In genomic region chr6:53811082-53811481, GRCh38 we compare ENCODE assay signal across 8 cellular contexts. TPM values are rescaled to one million over a fixed set of nuclear protein-coding genes. Genes with fewer than 3 reads are reported as not detected.
DNase-seq lines count a peak whose midpoint lies in the region; ATAC-seq lines count a peak whose summit lies in the region.

No MANE protein-coding gene starts in this region.

- DNase-seq in NCI-H1092 treated with DMSO at 0.1 percent for 48 hours (lab: John Stamatoyannopoulos, UW), result peak; percentile 1
- DNase-seq in NCI-H1092 (lab: John Stamatoyannopoulos, UW), result no peak
- peak; percentile 97 for DNase-seq in NCI-H748 (lab: John Stamatoyannopoulos, UW; ENCODE audit: unreplicated experiment)
- peak; percentile 42 for DNase-seq in kidney glomerular epithelial cell (lab: John Stamatoyannopoulos, UW)
- no peak for DNase-seq in cerebellar cortex (ENCODE audit: low spot score)
- DNase-seq in neuronal stem cell (ENCODE audit: low spot score), result no peak
- no peak for DNase-seq in 8988T

- H3K4me3 ChIP-seq in neuronal stem cell (ENCODE audit: low read length in 2 of 2), result no peak overlapping the region

- H3K9ac ChIP-seq in neuronal stem cell (ENCODE audit: low read depth, low read length, poor library complexity), result no peak overlapping the region

- no peak overlapping the region for H4K91ac ChIP-seq in neuronal stem cell (ENCODE audit: low read depth, low read length, poor library complexity)

- H3K4me2 ChIP-seq in neuronal stem cell (ENCODE audit: insufficient read depth, low read length, poor library complexity, severe bottlenecking), result no peak overlapping the region

- no peaks in the 10 kb centered on the region for H3K27me3 ChIP-seq in neuronal stem cell (ENCODE audit: control insufficient read depth in 3 of 3, insufficient read depth in 3 of 3, low read depth in 1 of 3, low read length in 3 of 3)

- H3K4me1 ChIP-seq in neuronal stem cell (ENCODE audit: control insufficient read depth in 2 of 2, insufficient read depth in 1 of 2, low read depth in 1 of 2, low read length in 2 of 2), result peaks cover 4 to 8% of the 10 kb centered on the region in 2 donors

- no peak overlapping the region for H2BK15ac ChIP-seq in neuronal stem cell (ENCODE audit: low read length)

- H3K23ac ChIP-seq in neuronal stem cell (ENCODE audit: low read depth, low read length, poor library complexity), result no peak overlapping the region

- ATAC-seq in HG02970 (IDR thresholded peaks at IDR 0.05; ENCODE audit: low FRiP score, unreplicated experiment), result peak; percentile 91

- H3K9me3 ChIP-seq in neuronal stem cell (replicated peaks in 1 of 2; ENCODE audit: control insufficient read depth in 2 of 2, insufficient read depth in 1 of 2, low read depth in 1 of 2, low read length in 2 of 2), result no peaks in the 10 kb centered on the region

- no peak overlapping the region for H3K14ac ChIP-seq in neuronal stem cell (ENCODE audit: low read length)

- peaks cover 3% of the 10 kb centered on the region for H3K79me1 ChIP-seq in neuronal stem cell (ENCODE audit: low read depth, low read length)

- no CpG with 5 or more reads among the region's 4 CpGs for WGBS in neuronal stem cell (ENCODE audit: extremely low coverage in 2 of 2, insufficient read length in 2 of 2, insufficient replicate concordance in 1 of 2), 2 donors

- no peak overlapping the region for H2AK5ac ChIP-seq in neuronal stem cell (ENCODE audit: low read depth, low read length)

- no peak overlapping the region for H2AFZ ChIP-seq in neuronal stem cell (ENCODE audit: low read length)

- H3K18ac ChIP-seq in neuronal stem cell (ENCODE audit: low read length), result no peak overlapping the region

- H2BK5ac ChIP-seq in neuronal stem cell (ENCODE audit: low read length), result no peak overlapping the region

- H2BK120ac ChIP-seq in neuronal stem cell (ENCODE audit: low read depth, low read length), result no peak overlapping the region

- no peak overlapping the region for H3K4ac ChIP-seq in neuronal stem cell (ENCODE audit: low read length)

- H2BK12ac ChIP-seq in neuronal stem cell (ENCODE audit: low read length), result no peak overlapping the region

- H3K36me3 ChIP-seq in neuronal stem cell (replicated peaks in 1 of 2; ENCODE audit: control insufficient read depth in 2 of 2, insufficient read depth in 2 of 2, low read length in 2 of 2), result no peaks in the 10 kb centered on the region

- H3K27ac ChIP-seq in neuronal stem cell (replicated peaks; ENCODE audit: low read length), result no peak overlapping the region

- H4K8ac ChIP-seq in neuronal stem cell (ENCODE audit: low read depth, low read length), result no peak overlapping the region

RNA-seq across cellular contexts. Expression of gene LRRC1, which starts 16.3 kb away (rescaled TPM):
- polyA plus RNA-seq in neuronal stem cell (2013, experiment 1 of 2), result 7.5 TPM
- polyA plus RNA-seq in neuronal stem cell (2013, experiment 2 of 2), result 7.4 TPM

Comparison
In these comparisons a context has a peak if more than half of its experiments do, and no peak if none do; other contexts are left out.
1. DNase-seq: peak in NCI-H1092 treated with DMSO at 0.1 percent for 48 hours (single experiment), NCI-H748 (single experiment) and kidney glomerular epithelial cell (single experiment); none in NCI-H1092 (single experiment), cerebellar cortex (single experiment), neuronal stem cell (single experiment) and 8988T (single experiment).